In genomic region chr21:28431527-28432200, GRCh38 we compare ENCODE assay signal across 23 cellular contexts.
"Had no signal": no experiment of that assay in that cellular context is flagged by ENCODE, and none has a peak within 500 bp of the region (broad histone marks: within the 10 kb centered on the region; RNA-seq: fewer than 3 reads in every experiment).

No MANE protein-coding gene starts in this region.

- H3K9me3 ChIP-seq: breast epithelium, left lung, lower lobe of right lung, mucosa of descending colon, vagina had no signal

- H3K4me3 ChIP-seq: breast epithelium, left lung, lower lobe of right lung, mucosa of descending colon, vagina had no signal

- H3K27ac ChIP-seq: breast epithelium, left lung, lower lobe of right lung, vagina, WERI-Rb-1 had no signal

- DNase-seq: activated CD4-positive, alpha-beta memory T cell treated with anti-CD3 and anti-CD28 coated beads for 36 hours; activated CD4-positive, alpha-beta T cell treated with anti-CD3 and anti-CD28 coated beads, Interleukin-2, amount 10 ng/mL, durations not matched to agents 24 days and 14 days; activated CD8-positive, alpha-beta memory T cell treated with anti-CD3 and anti-CD28 coated beads, Interleukin-2, amount 50 U/mL, for 4 hours; activated gamma-delta T cell; activated naive CD4-positive, alpha-beta T cell treated with anti-CD3 and anti-CD28 coated beads, Interleukin-2, amount 10 ng/mL, durations not matched to agents 7 days and 5 days; activated naive CD8-positive, alpha-beta T cell treated with anti-CD3 and anti-CD28 coated beads, Interleukin-2, amount 10 ng/mL, durations not matched to agents 7 days and 5 days; activated T-cell treated with anti-CD3 and anti-CD28 coated beads, Interleukin-2, amount 50 U/mL, for 24 hours; amniotic stem cell; central memory CD4-positive, alpha-beta T cell; endodermal cell; left lung; lower lobe of right lung; mesenchymal stem cell; mucosa of descending colon; posterior cingulate gyrus; right cardiac atrium; stimulated activated CD4-positive, alpha-beta T cell treated with anti-CD3 and anti-CD28 coated beads, Interleukin-2, amount 100 ng/mL, for 48 hours; stimulated activated naive CD8-positive, alpha-beta T cell treated with anti-CD3 and anti-CD28 coated beads, Interleukin-15, Interleukin-2, amounts not matched to agents 100 U/mL and 50 U/mL, for 24 hours; substantia nigra; T-helper 9 cell; WERI-Rb-1 had no signal

- H3K27me3 ChIP-seq: breast epithelium, left lung, vagina had no signal

- H3K36me3 ChIP-seq: breast epithelium, left lung, lower lobe of right lung, vagina, WERI-Rb-1 had no signal

- H3K4me1 ChIP-seq: breast epithelium, left lung, lower lobe of right lung, vagina had no signal
